ENCODE assay signal across 17 cellular contexts in the genomic region with DNA sequence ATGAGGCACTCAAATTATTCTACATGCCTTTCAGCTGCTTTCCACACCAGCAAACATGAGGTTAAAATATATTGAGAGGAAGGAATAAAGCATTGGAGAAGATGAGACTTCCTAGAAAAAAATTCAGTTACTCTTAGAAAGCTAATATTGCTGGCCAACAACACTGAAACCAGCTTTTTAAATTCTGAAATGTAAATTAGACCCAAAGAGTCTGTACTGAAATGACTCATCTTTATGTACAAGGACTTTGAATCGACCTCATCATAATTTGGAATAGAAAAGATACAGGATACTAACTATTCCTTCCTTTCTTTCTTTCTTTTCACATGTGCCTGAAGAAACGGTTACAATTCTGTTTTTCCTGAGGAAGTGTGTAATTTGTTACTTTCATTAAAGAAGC. TPM values are rescaled to one million over a fixed set of nuclear protein-coding genes. Genes with fewer than 3 reads are reported as not detected.
DNase-seq lines count a peak whose midpoint lies in the region; ATAC-seq and TF ChIP-seq lines count a peak whose summit lies in the region.
"Had no signal": no experiment of that assay in that cellular context is flagged by ENCODE, and none has a peak within 500 bp of the region (broad histone marks: within the 10 kb centered on the region; RNA-seq: fewer than 3 reads in every experiment).

No MANE protein-coding gene starts in this region.

- TF ChIP-seq EP300 in esophagus muscularis mucosa (IDR thresholded peaks at IDR 0.05): no peak

- WGBS in esophagus muscularis mucosa: 36% methylated on average over 2 of the region's 2 CpGs

- no peaks in the 10 kb centered on the region for H3K4me1 Mint-ChIP-seq in activated T-helper 17 cell treated with anti-CD3 and anti-CD28 coated beads, Interleukin-2, amount 50 U/mL, for 72 hours

- H3K27ac ChIP-seq in esophagus muscularis mucosa (replicated peaks in 1 of 4): no peak overlapping the region
- H3K27ac ChIP-seq: breast epithelium, transverse colon had no signal

- H3K27ac Mint-ChIP-seq in activated T-helper 17 cell treated with anti-CD3 and anti-CD28 coated beads, Interleukin-2, amount 50 U/mL, for 72 hours: no peak overlapping the region
- H3K27ac Mint-ChIP-seq: activated naive CD4-positive, alpha-beta T cell treated with anti-CD3 and anti-CD28 coated beads, Interleukin-2, amount 50 U/mL, for 24 hours; T-helper 2 cell treated with Interferon-gamma antibody and Interleukin-4, amounts not matched to agents 5 μg/mL and 100 μg/mL, for 36 hours had no signal

- H3K9me3 ChIP-seq in esophagus muscularis mucosa: no peaks in the 10 kb centered on the region
- H3K9me3 ChIP-seq: breast epithelium, Caco-2, transverse colon had no signal

- no peak for TF ChIP-seq CTCF in esophagus muscularis mucosa (IDR thresholded peaks at IDR 0.05)

- no peaks in the 10 kb centered on the region for H3K27me3 ChIP-seq in esophagus muscularis mucosa
- H3K27me3 ChIP-seq: breast epithelium, transverse colon had no signal

- no peaks in the 10 kb centered on the region for H3K9me3 Mint-ChIP-seq in activated T-helper 17 cell treated with anti-CD3 and anti-CD28 coated beads, Interleukin-2, amount 50 U/mL, for 72 hours
- H3K9me3 Mint-ChIP-seq: activated naive CD4-positive, alpha-beta T cell treated with anti-CD3 and anti-CD28 coated beads, Interleukin-2, amount 50 U/mL, for 24 hours; T-helper 2 cell treated with Interferon-gamma antibody and Interleukin-4, amounts not matched to agents 5 μg/mL and 100 μg/mL, for 36 hours had no signal

- H3K36me3 ChIP-seq in esophagus muscularis mucosa: no peaks in the 10 kb centered on the region
- H3K36me3 ChIP-seq: breast epithelium, transverse colon had no signal

- H3K4me3 Mint-ChIP-seq in activated T-helper 17 cell treated with anti-CD3 and anti-CD28 coated beads, Interleukin-2, amount 50 U/mL, for 72 hours: no peak overlapping the region
- H3K4me3 Mint-ChIP-seq: activated naive CD4-positive, alpha-beta T cell treated with anti-CD3 and anti-CD28 coated beads, Interleukin-2, amount 50 U/mL, for 24 hours; T-helper 2 cell treated with Interferon-gamma antibody and Interleukin-4, amounts not matched to agents 5 μg/mL and 100 μg/mL, for 36 hours had no signal

- no peak overlapping the region for H3K4me3 ChIP-seq in esophagus muscularis mucosa
- H3K4me3 ChIP-seq: breast epithelium, transverse colon had no signal

- DNase-seq in hippocampal formation (lab: John Stamatoyannopoulos, UW): no peak
- no peak for DNase-seq in esophagus muscularis mucosa (ENCODE audit: extremely low spot score)
- DNase-seq in T-helper 1 cell: no peak
- DNase-seq: activated CD4-positive, alpha-beta T cell treated with anti-CD3 and anti-CD28 coated beads for 1 hour; activated CD8-positive, alpha-beta memory T cell treated with anti-CD3 and anti-CD28 coated beads, Interleukin-2, amount 50 U/mL, for 4 hours; Caco-2; hypothalamus; MV-4-11 had no signal

- peak; percentile 66 for ATAC-seq in GM18498 (IDR thresholded peaks at IDR 0.05; ENCODE audit: unreplicated experiment)
- peak; percentile 71 for ATAC-seq in GM19395 (IDR thresholded peaks at IDR 0.05; ENCODE audit: unreplicated experiment)
- ATAC-seq in HG02678 (IDR thresholded peaks at IDR 0.05; ENCODE audit: unreplicated experiment): peak; percentile 77
- peak; percentile 62 for ATAC-seq in HG03378 (IDR thresholded peaks at IDR 0.05; ENCODE audit: unreplicated experiment)
- no peak for ATAC-seq in activated T-helper 17 cell treated with anti-CD3 and anti-CD28 coated beads, Interleukin-2, amount 50 U/mL, for 72 hours (replicated peaks)

- intact Hi-C loops in esophagus muscularis mucosa (cut with DNase I): loop anchor here (10.0 kb wide), 2 partner anchors 303 to 1043 kb away; no protein-coding TSS in a partner anchor

- peaks cover 8% of the 10 kb centered on the region for H3K27me3 Mint-ChIP-seq in activated T-helper 17 cell treated with anti-CD3 and anti-CD28 coated beads, Interleukin-2, amount 50 U/mL, for 72 hours

- H3K4me1 ChIP-seq in esophagus muscularis mucosa: peaks cover under 1 to 6% (median 3%) of the 10 kb centered on the region in 4 donors
- H3K4me1 ChIP-seq: breast epithelium had no signal

- no peak for TF ChIP-seq POLR2A in esophagus muscularis mucosa (IDR thresholded peaks at IDR 0.05; ENCODE audit: low read depth)

- no peaks in the 10 kb centered on the region for H3K36me3 Mint-ChIP-seq in activated T-helper 17 cell treated with anti-CD3 and anti-CD28 coated beads, Interleukin-2, amount 50 U/mL, for 72 hours (ENCODE audit: low read depth)
- H3K36me3 Mint-ChIP-seq: activated naive CD4-positive, alpha-beta T cell treated with anti-CD3 and anti-CD28 coated beads, Interleukin-2, amount 50 U/mL, for 24 hours had no signal

RNA-seq across cellular contexts. Expression of a gene that starts 6.5 kb away (rescaled TPM):
- 100 to 1,000 TPM; 128 to 303 TPM for total RNA-seq in activated T-helper 17 cell treated with anti-CD3 and anti-CD28 coated beads, Interleukin-2, amount 50 U/mL, for 72 hours
- 10 to 100 TPM; 33.4 to 48.2 (median 42.1) TPM for total RNA-seq in esophagus muscularis mucosa

RNA-seq across cellular contexts. Expression of a gene that starts 31.6 kb away (rescaled TPM):
- 1 to 10 TPM; 4.1 to 4.6 TPM for total RNA-seq in activated T-helper 17 cell treated with anti-CD3 and anti-CD28 coated beads, Interleukin-2, amount 50 U/mL, for 72 hours
- 1 to 10 TPM; 5.2 to 8.8 (median 5.6) TPM for total RNA-seq in esophagus muscularis mucosa
